In genomic region chr15:56944485-56944884, GRCh38 we compare ENCODE assay signal across 24 cellular contexts.
"Had no signal": no experiment of that assay in that cellular context is flagged by ENCODE, and none has a peak within 500 bp of the region (broad histone marks: within the 10 kb centered on the region; RNA-seq: fewer than 3 reads in every experiment).

No MANE protein-coding gene starts in this region.

- H3K4me3 ChIP-seq: colonic mucosa, gastrocnemius medialis had no signal

- H3K36me3 ChIP-seq: brain microvascular endothelial cell, colonic mucosa had no signal

- DNase-seq: activated CD4-positive, alpha-beta memory T cell treated with anti-CD3 and anti-CD28 coated beads for 36 hours; activated CD4-positive, alpha-beta T cell treated with anti-CD3 and anti-CD28 coated beads for 36 hours; activated CD4-positive, alpha-beta T cell treated with anti-CD3 and anti-CD28 coated beads, Interleukin-2, amount 10 ng/mL, durations not matched to agents 24 days and 14 days; activated CD4-positive, CD25-positive, alpha-beta regulatory T cell; activated CD4-positive, CD25-positive, alpha-beta regulatory T cell treated with anti-CD3 and anti-CD28 coated beads, Interleukin-2, amount 50 U/mL, for 72 hours; activated CD8-positive, alpha-beta memory T cell treated with anti-CD3 and anti-CD28 coated beads, Interleukin-2, amount 50 U/mL, for 48 hours; activated gamma-delta T cell; activated naive CD4-positive, alpha-beta T cell; activated naive CD4-positive, alpha-beta T cell treated with anti-CD3 and anti-CD28 coated beads, Interleukin-2, amount 10 ng/mL, durations not matched to agents 7 days and 5 days; activated naive CD8-positive, alpha-beta T cell treated with anti-CD3 and anti-CD28 coated beads, Interleukin-2, amount 10 ng/mL, durations not matched to agents 7 days and 5 days; activated T-cell treated with anti-CD3 and anti-CD28 coated beads for 4 hours; activated T-cell treated with anti-CD3 and anti-CD28 coated beads, Interleukin-2, amount 50 U/mL, for 24 hours; activated T-cell treated with anti-CD3 and anti-CD28 coated beads, Interleukin-2, amount 50 U/mL, for 72 hours; anterior cingulate cortex; brain microvascular endothelial cell; colonic mucosa; effector memory CD4-positive, alpha-beta T cell; endodermal cell; foreskin keratinocyte; gastrocnemius medialis; glutamatergic neuron; T-helper 2 cell had no signal

- H3K9me3 ChIP-seq: colonic mucosa, gastrocnemius medialis had no signal

- H3K27me3 ChIP-seq: brain microvascular endothelial cell, colonic mucosa, foreskin keratinocyte, gastrocnemius medialis had no signal

- H3K27ac ChIP-seq: brain microvascular endothelial cell, colonic mucosa, foreskin keratinocyte, gastrocnemius medialis had no signal

- H3K4me1 ChIP-seq: colonic mucosa had no signal

- ATAC-seq: activated CD4-positive, alpha-beta T cell treated with anti-CD3 and anti-CD28 coated beads for 36 hours; activated naive CD4-positive, alpha-beta T cell treated with anti-CD3 and anti-CD28 coated beads, Interleukin-2, amount 50 U/mL, for 72 hours; activated T-cell treated with anti-CD3 and anti-CD28 coated beads, Interleukin-2, amount 50 U/mL, for 72 hours; esophagus mucosa; foreskin keratinocyte; gastrocnemius medialis had no signal
